Comparison of ENCODE assay signal across 31 cellular contexts in the genomic region with DNA sequence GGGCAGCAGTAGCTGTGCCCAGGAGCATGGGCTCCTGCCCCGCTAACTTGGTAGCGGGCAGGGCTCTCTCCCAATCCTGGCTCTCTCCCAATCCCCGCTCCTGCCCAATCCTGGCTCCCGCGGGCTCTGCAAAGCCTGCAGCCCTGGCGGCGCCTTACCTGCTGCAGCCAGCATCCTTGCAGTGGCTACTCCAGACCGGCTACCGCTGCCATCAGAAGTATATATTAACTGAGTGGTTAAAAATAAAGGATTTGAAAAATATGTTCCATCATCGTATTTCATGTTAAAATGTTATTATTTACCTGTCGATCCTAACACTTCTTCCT.
"Had no signal": no experiment of that assay in that cellular context is flagged by ENCODE, and none has a peak within 500 bp of the region (broad histone marks: within the 10 kb centered on the region; RNA-seq: fewer than 3 reads in every experiment).

No MANE protein-coding gene starts in this region.

- H3K4me1 Mint-ChIP-seq: activated CD4-positive, alpha-beta memory T cell treated with anti-CD3 and anti-CD28 coated beads, Interleukin-2, amount 10 ng/mL, durations not matched to agents 7 days and 5 days; activated CD4-positive, alpha-beta T cell treated with anti-CD3 and anti-CD28 coated beads for 36 hours; activated CD4-positive, alpha-beta T cell treated with anti-CD3 and anti-CD28 coated beads, Interleukin-2, amount 10 ng/mL, durations not matched to agents 7 days and 5 days; activated T-helper 17 cell treated with anti-CD3 and anti-CD28 coated beads, Interleukin-2, amount 50 U/mL, for 72 hours; T-helper 17 cell had no signal

- H3K27ac ChIP-seq: brain microvascular endothelial cell, esophagus muscularis mucosa, foreskin keratinocyte, gastrocnemius medialis, heart right ventricle, WERI-Rb-1 had no signal

- H3K27ac Mint-ChIP-seq: activated CD4-positive, alpha-beta memory T cell treated with anti-CD3 and anti-CD28 coated beads, Interleukin-2, amount 10 ng/mL, durations not matched to agents 7 days and 5 days; activated CD4-positive, alpha-beta T cell treated with anti-CD3 and anti-CD28 coated beads for 36 hours; activated CD4-positive, alpha-beta T cell treated with anti-CD3 and anti-CD28 coated beads, Interleukin-2, amount 10 ng/mL, durations not matched to agents 7 days and 5 days; activated naive CD8-positive, alpha-beta T cell; activated T-cell treated with anti-CD3 and anti-CD28 coated beads, Interleukin-2, amount 50 U/mL, for 24 hours; activated T-helper 17 cell treated with anti-CD3 and anti-CD28 coated beads, Interleukin-2, amount 50 U/mL, for 72 hours; effector memory CD8-positive, alpha-beta T cell; T-helper 17 cell; T-helper 2 cell treated with Interferon-gamma antibody and Interleukin-4, amounts not matched to agents 5 μg/mL and 100 μg/mL, for 36 hours had no signal

- ATAC-seq: activated CD4-positive, alpha-beta T cell treated with anti-CD3 and anti-CD28 coated beads for 36 hours; activated T-helper 17 cell treated with anti-CD3 and anti-CD28 coated beads, Interleukin-2, amount 50 U/mL, for 72 hours; effector memory CD8-positive, alpha-beta T cell; foreskin keratinocyte; gastrocnemius medialis; heart right ventricle; T-helper 17 cell had no signal

- DNase-seq: activated CD4-positive, alpha-beta memory T cell treated with anti-CD3 and anti-CD28 coated beads, Interleukin-2, amount 10 ng/mL, durations not matched to agents 7 days and 5 days; activated CD4-positive, alpha-beta T cell treated with anti-CD3 and anti-CD28 coated beads for 36 hours; activated CD4-positive, alpha-beta T cell treated with anti-CD3 and anti-CD28 coated beads, Interleukin-2, amount 10 ng/mL, durations not matched to agents 7 days and 5 days; activated CD4-positive, alpha-beta T cell treated with anti-CD3 and anti-CD28 coated beads, Interleukin-2, amount 50 U/mL, for 4 hours; activated CD4-positive, CD25-positive, alpha-beta regulatory T cell; activated CD4-positive, CD25-positive, alpha-beta regulatory T cell treated with anti-CD3 and anti-CD28 coated beads, Interleukin-2, amount 50 U/mL, for 72 hours; activated CD8-positive, alpha-beta memory T cell treated with anti-CD3 and anti-CD28 coated beads, Interleukin-2, amount 50 U/mL, for 48 hours; activated effector memory CD4-positive, alpha-beta T cell treated with Interleukin-2 at 50 U/mL for 16 hours; activated gamma-delta T cell treated with Interleukin-2 at 50 U/mL for 16 hours; activated naive CD4-positive, alpha-beta T cell treated with anti-CD3 and anti-CD28 coated beads, Interleukin-2, amount 50 U/mL, for 16 hours; activated naive CD4-positive, alpha-beta T cell treated with Interleukin-2 at 50 U/mL for 16 hours; activated T-cell treated with anti-CD3 and anti-CD28 coated beads for 4 hours; activated T-cell treated with anti-CD3 and anti-CD28 coated beads, Interleukin-2, amount 50 U/mL, for 24 hours; anterior cingulate cortex; brain microvascular endothelial cell; cortex of kidney; dermis blood vessel endothelial cell; effector CD4-positive, alpha-beta T cell; effector memory CD8-positive, alpha-beta T cell; erythroblast; gastrocnemius medialis; heart right ventricle; T-helper 1 cell; T-helper 17 cell; T1000; WERI-Rb-1 had no signal

- H3K4me3 Mint-ChIP-seq: activated CD4-positive, alpha-beta memory T cell treated with anti-CD3 and anti-CD28 coated beads, Interleukin-2, amount 10 ng/mL, durations not matched to agents 7 days and 5 days; activated CD4-positive, alpha-beta T cell treated with anti-CD3 and anti-CD28 coated beads for 36 hours; activated CD4-positive, alpha-beta T cell treated with anti-CD3 and anti-CD28 coated beads, Interleukin-2, amount 10 ng/mL, durations not matched to agents 7 days and 5 days; activated naive CD8-positive, alpha-beta T cell; activated T-cell treated with anti-CD3 and anti-CD28 coated beads, Interleukin-2, amount 50 U/mL, for 24 hours; activated T-helper 17 cell treated with anti-CD3 and anti-CD28 coated beads, Interleukin-2, amount 50 U/mL, for 72 hours; effector memory CD8-positive, alpha-beta T cell; T-helper 17 cell; T-helper 2 cell treated with Interferon-gamma antibody and Interleukin-4, amounts not matched to agents 5 μg/mL and 100 μg/mL, for 36 hours had no signal

- H3K27me3 Mint-ChIP-seq: activated CD4-positive, alpha-beta memory T cell treated with anti-CD3 and anti-CD28 coated beads, Interleukin-2, amount 10 ng/mL, durations not matched to agents 7 days and 5 days; activated CD4-positive, alpha-beta T cell treated with anti-CD3 and anti-CD28 coated beads for 36 hours; activated CD4-positive, alpha-beta T cell treated with anti-CD3 and anti-CD28 coated beads, Interleukin-2, amount 10 ng/mL, durations not matched to agents 7 days and 5 days; activated naive CD8-positive, alpha-beta T cell; activated T-cell treated with anti-CD3 and anti-CD28 coated beads, Interleukin-2, amount 50 U/mL, for 24 hours; activated T-helper 17 cell treated with anti-CD3 and anti-CD28 coated beads, Interleukin-2, amount 50 U/mL, for 72 hours; effector memory CD8-positive, alpha-beta T cell; T-helper 17 cell had no signal

- H3K9me3 ChIP-seq: gastrocnemius medialis had no signal

- H3K4me1 ChIP-seq: esophagus muscularis mucosa, foreskin keratinocyte, gastrocnemius medialis, heart right ventricle had no signal

- H3K36me3 ChIP-seq: brain microvascular endothelial cell, esophagus muscularis mucosa, gastrocnemius medialis, heart right ventricle, WERI-Rb-1 had no signal

- H3K4me3 ChIP-seq: esophagus muscularis mucosa, gastrocnemius medialis, heart right ventricle had no signal

- H3K36me3 Mint-ChIP-seq: activated naive CD8-positive, alpha-beta T cell had no signal

- H3K27me3 ChIP-seq: brain microvascular endothelial cell, esophagus muscularis mucosa, foreskin keratinocyte, gastrocnemius medialis, heart right ventricle had no signal
